Comparison of ENCODE assay signal across 11 cellular contexts in genomic region chr5:177982072-177982727, GRCh38.
DNase-seq lines count a peak whose midpoint lies in the region; ATAC-seq lines count a peak whose summit lies in the region.
"Had no signal": no experiment of that assay in that cellular context is flagged by ENCODE, and none has a peak within 500 bp of the region (broad histone marks: within the 10 kb centered on the region; RNA-seq: fewer than 3 reads in every experiment).

No MANE protein-coding gene starts in this region.

- H3K4me1 ChIP-seq in iPS DF 6.9 (ENCODE audit: control insufficient read depth, insufficient read depth, low read length) = peaks cover 1% of the 10 kb centered on the region; the same call in 1 of the 2 replicates

- peaks cover 54% of the 10 kb centered on the region for H3K27me3 Mint-ChIP-seq in T-helper 2 cell treated with Interferon-gamma antibody and Interleukin-4, amounts not matched to agents 5 μg/mL and 100 μg/mL, for 36 hours (ENCODE audit: low read depth)
- peaks cover 71% of the 10 kb centered on the region for H3K27me3 Mint-ChIP-seq in stimulated activated naive CD8-positive, alpha-beta T cell treated with anti-CD3 and anti-CD28 coated beads, Interleukin-15, amount 100 ng/mL, for 72 hours

- no peaks in the 10 kb centered on the region for H3K4me1 Mint-ChIP-seq in T-helper 2 cell treated with Interferon-gamma antibody and Interleukin-4, amounts not matched to agents 5 μg/mL and 100 μg/mL, for 36 hours (ENCODE audit: low read depth)
- peaks cover 30% of the 10 kb centered on the region for H3K4me1 Mint-ChIP-seq in stimulated activated naive CD8-positive, alpha-beta T cell treated with anti-CD3 and anti-CD28 coated beads, Interleukin-15, amount 100 ng/mL, for 72 hours

- H3K4me3 ChIP-seq in iPS DF 6.9 (ENCODE audit: low read length) = no peak overlapping the region

- no peaks in the 10 kb centered on the region for H3K36me3 Mint-ChIP-seq in T-helper 2 cell treated with Interferon-gamma antibody and Interleukin-4, amounts not matched to agents 5 μg/mL and 100 μg/mL, for 36 hours (ENCODE audit: low read depth)
- H3K36me3 Mint-ChIP-seq: CD8-positive, alpha-beta memory T cell had no signal

- no peak overlapping the region for H3K4me3 Mint-ChIP-seq in T-helper 2 cell treated with Interferon-gamma antibody and Interleukin-4, amounts not matched to agents 5 μg/mL and 100 μg/mL, for 36 hours
- H3K4me3 Mint-ChIP-seq in stimulated activated naive CD8-positive, alpha-beta T cell treated with anti-CD3 and anti-CD28 coated beads, Interleukin-15, amount 100 ng/mL, for 72 hours = no peak overlapping the region
- H3K4me3 Mint-ChIP-seq: activated T-cell treated with anti-CD3 and anti-CD28 coated beads, Interleukin-2, amount 50 U/mL, for 4 hours; CD8-positive, alpha-beta memory T cell had no signal

- no CpG with 5 or more reads among the region's 17 CpGs for WGBS in iPS DF 6.9 (ENCODE audit: insufficient coverage, insufficient read length)

- H3K9me3 Mint-ChIP-seq in T-helper 2 cell treated with Interferon-gamma antibody and Interleukin-4, amounts not matched to agents 5 μg/mL and 100 μg/mL, for 36 hours = no peaks in the 10 kb centered on the region
- no peaks in the 10 kb centered on the region for H3K9me3 Mint-ChIP-seq in stimulated activated naive CD8-positive, alpha-beta T cell treated with anti-CD3 and anti-CD28 coated beads, Interleukin-15, amount 100 ng/mL, for 72 hours
- H3K9me3 Mint-ChIP-seq: activated T-cell treated with anti-CD3 and anti-CD28 coated beads, Interleukin-2, amount 50 U/mL, for 4 hours had no signal

- peak; percentile 66 for ATAC-seq in stimulated activated naive CD8-positive, alpha-beta T cell treated with anti-CD3 and anti-CD28 coated beads, Interleukin-15, amount 100 ng/mL, for 72 hours
- no peak for ATAC-seq in HG02763 (IDR thresholded peaks at IDR 0.05; ENCODE audit: unreplicated experiment)
- no peak for ATAC-seq in HG03045 (IDR thresholded peaks at IDR 0.05; ENCODE audit: unreplicated experiment)
- ATAC-seq in HG03039 (IDR thresholded peaks at IDR 0.05; ENCODE audit: unreplicated experiment) = no peak

- H3K36me3 ChIP-seq in iPS DF 6.9 (ENCODE audit: control insufficient read depth, insufficient read depth, low read length) = no peaks in the 10 kb centered on the region

- H3K9me3 ChIP-seq in iPS DF 6.9 (ENCODE audit: control insufficient read depth, insufficient read depth, low read length) = no peaks in the 10 kb centered on the region

- peaks cover 20% of the 10 kb centered on the region for H3K27me3 ChIP-seq in iPS DF 6.9 (ENCODE audit: control insufficient read depth, insufficient read depth, low read length)

- H3K27ac ChIP-seq in iPS DF 6.9 (ENCODE audit: low read length) = no peak overlapping the region

- peak; percentile 59 for DNase-seq in activated CD8-positive, alpha-beta memory T cell treated with anti-CD3 and anti-CD28 coated beads for 24 hours
- no peak for DNase-seq in activated CD8-positive, alpha-beta memory T cell treated with anti-CD3 and anti-CD28 coated beads, Interleukin-2, amount 50 U/mL, for 4 hours
- DNase-seq in T-helper 2 cell treated with Interferon-gamma antibody and Interleukin-4, amounts not matched to agents 5 μg/mL and 100 μg/mL, for 36 hours (ENCODE audit: low spot score) = peak; percentile 17
- peak; percentile 66 for DNase-seq in iPS DF 6.9 (ENCODE audit: low read depth, low spot score)
- DNase-seq in stimulated activated naive CD8-positive, alpha-beta T cell treated with anti-CD3 and anti-CD28 coated beads, Interleukin-15, amount 100 ng/mL, for 72 hours = peak; percentile 23 to 39
- DNase-seq: activated T-cell treated with anti-CD3 and anti-CD28 coated beads, Interleukin-2, amount 50 U/mL, for 4 hours; CD8-positive, alpha-beta memory T cell; NCI-H2029 had no signal

- H3K27ac Mint-ChIP-seq in T-helper 2 cell treated with Interferon-gamma antibody and Interleukin-4, amounts not matched to agents 5 μg/mL and 100 μg/mL, for 36 hours = no peak overlapping the region
- no peak overlapping the region for H3K27ac Mint-ChIP-seq in stimulated activated naive CD8-positive, alpha-beta T cell treated with anti-CD3 and anti-CD28 coated beads, Interleukin-15, amount 100 ng/mL, for 72 hours
